In the genomic region with DNA sequence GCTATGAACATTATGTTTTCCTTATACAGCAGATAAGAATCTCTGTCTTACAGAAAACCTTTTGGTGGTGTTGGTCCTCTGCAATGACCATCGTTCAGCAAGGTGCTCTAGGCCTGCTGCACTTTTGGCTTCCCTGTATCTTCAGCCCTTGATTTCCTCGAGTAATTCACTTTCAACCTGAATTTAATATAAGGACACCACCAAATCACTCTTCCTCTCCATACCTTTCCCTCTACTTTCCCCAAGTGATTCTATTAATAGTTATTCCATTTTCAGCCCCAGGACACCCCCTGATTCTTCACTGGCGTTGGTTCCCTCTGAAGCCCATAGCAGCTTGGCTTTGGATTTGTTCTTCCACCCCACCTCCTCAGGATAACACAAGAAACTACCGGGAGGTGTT, we compare ENCODE assay signal across 20 cellular contexts.
A peak's percentile ranks its signal among the peaks of the same experiment; 100 is the strongest.
DNase-seq lines count a peak whose midpoint lies in the region; ATAC-seq and TF ChIP-seq lines count a peak whose summit lies in the region.
"Had no signal": no experiment of that assay in that cellular context is flagged by ENCODE, and none has a peak within 500 bp of the region (broad histone marks: within the 10 kb centered on the region; RNA-seq: fewer than 3 reads in every experiment).

No MANE protein-coding gene starts in this region.

- 0 out of 2 replicates have a peak, but pooled peaks cover 4% of the 10 kb centered on the region for H3F3A ChIP-seq in GM23338 (replicated peaks; ENCODE audit: low read depth)

- no peak overlapping the region for H3K4me3 Mint-ChIP-seq in activated T-cell treated with anti-CD3 and anti-CD28 coated beads, Interleukin-2, amount 50 U/mL, for 24 hours
- H3K4me3 Mint-ChIP-seq in GM23338 = no peak overlapping the region
- H3K4me3 Mint-ChIP-seq in activated T-helper 2 cell treated with anti-CD3 and anti-CD28 coated beads, Interferon-gamma antibody, Interleukin-2, Interleukin-4, amounts not matched to agents 10 μg/mL and 5 μg/mL and 100 μg/mL, durations not matched to agents 14 hours and 24 hours and 36 hours (ENCODE audit: low read depth) = no peak overlapping the region
- no peak overlapping the region for H3K4me3 Mint-ChIP-seq in naive thymus-derived CD4-positive, alpha-beta T cell
- H3K4me3 Mint-ChIP-seq: HFFc6 had no signal

- peak overlapping the region; percentile 28 for H3K27ac Mint-ChIP-seq in activated T-cell treated with anti-CD3 and anti-CD28 coated beads, Interleukin-2, amount 50 U/mL, for 24 hours
- no peak overlapping the region for H3K27ac Mint-ChIP-seq in GM23338
- H3K27ac Mint-ChIP-seq in activated T-helper 2 cell treated with anti-CD3 and anti-CD28 coated beads, Interferon-gamma antibody, Interleukin-2, Interleukin-4, amounts not matched to agents 10 μg/mL and 5 μg/mL and 100 μg/mL, durations not matched to agents 14 hours and 24 hours and 36 hours = peak overlapping the region; percentile 13
- H3K27ac Mint-ChIP-seq in naive thymus-derived CD4-positive, alpha-beta T cell = peak overlapping the region in 5 of 9 donors; percentile 33 to 51 (median 47)
- H3K27ac Mint-ChIP-seq: HFFc6 had no signal

- no peak for DNase-seq in activated T-cell treated with anti-CD3 and anti-CD28 coated beads, Interleukin-2, amount 50 U/mL, for 24 hours
- DNase-seq in activated T-cell treated with anti-CD3 and anti-CD28 coated beads, Interleukin-2, amount 50 U/mL, for 1 hour = no peak
- no peak for DNase-seq in GM23338 (ENCODE audit: low spot score)
- DNase-seq in activated T-helper 2 cell treated with anti-CD3 and anti-CD28 coated beads, Interferon-gamma antibody, Interleukin-2, Interleukin-4, amounts not matched to agents 10 μg/mL and 5 μg/mL and 100 μg/mL, durations not matched to agents 14 hours and 24 hours and 36 hours (ENCODE audit: low spot score) = no peak
- no peak for DNase-seq in naive thymus-derived CD4-positive, alpha-beta T cell
- DNase-seq in mammary epithelial cell = no peak
- DNase-seq in NCI-H526 treated with DMSO at 0.1 percent for 48 hours (lab: John Stamatoyannopoulos, UW) = no peak
- DNase-seq: DMS 273 treated with DMSO at 0.1 percent for 48 hours, GDM1, HFFc6, NCI-H1048, NCI-H1436 treated with DMSO at 0.1 percent for 48 hours, NCI-H2029 treated with DMSO at 0.1 percent for 48 hours, NCI-H2171 treated with DMSO at 0.1 percent for 48 hours, NCI-H82, PC-3 had no signal

- peaks cover 9% of the 10 kb centered on the region for H3K4me1 Mint-ChIP-seq in activated T-cell treated with anti-CD3 and anti-CD28 coated beads, Interleukin-2, amount 50 U/mL, for 24 hours (ENCODE audit: low read depth)
- H3K4me1 Mint-ChIP-seq in GM23338 = peaks cover 16% of the 10 kb centered on the region
- peaks cover 3% of the 10 kb centered on the region for H3K4me1 Mint-ChIP-seq in activated T-helper 2 cell treated with anti-CD3 and anti-CD28 coated beads, Interferon-gamma antibody, Interleukin-2, Interleukin-4, amounts not matched to agents 10 μg/mL and 5 μg/mL and 100 μg/mL, durations not matched to agents 14 hours and 24 hours and 36 hours (ENCODE audit: low read depth)
- H3K4me1 Mint-ChIP-seq in naive thymus-derived CD4-positive, alpha-beta T cell = peaks cover 0 to 23% (median 12%) of the 10 kb centered on the region in 7 donors

- 64% methylated on average over 4 of the region's 4 CpGs for WGBS in mammary epithelial cell (ENCODE audit: low coverage, missing lambda C conversion rate)

- H3K79me2 ChIP-seq in GM23338 (replicated peaks; ENCODE audit: insufficient read depth) (no peaks in the 10 kb centered on the region), mammary epithelial cell (ENCODE audit: insufficient read depth, low read length) (no peaks in the 10 kb centered on the region)

- H2AFZ ChIP-seq in GM23338 = no peak overlapping the region
- no peak overlapping the region for H2AFZ ChIP-seq in mammary epithelial cell (ENCODE audit: low read depth, low read length)

- no peak for ATAC-seq in GM23338
- ATAC-seq in naive thymus-derived CD4-positive, alpha-beta T cell = no peak
- ATAC-seq: A549, GM12878, PC-3 had no signal

- H3K27me3 Mint-ChIP-seq in activated T-cell treated with anti-CD3 and anti-CD28 coated beads, Interleukin-2, amount 50 U/mL, for 24 hours = no peaks in the 10 kb centered on the region
- H3K27me3 Mint-ChIP-seq in GM23338 (ENCODE audit: insufficient read depth, low read depth, poor library complexity) = peaks cover 6% of the 10 kb centered on the region
- H3K27me3 Mint-ChIP-seq in activated T-helper 2 cell treated with anti-CD3 and anti-CD28 coated beads, Interferon-gamma antibody, Interleukin-2, Interleukin-4, amounts not matched to agents 10 μg/mL and 5 μg/mL and 100 μg/mL, durations not matched to agents 14 hours and 24 hours and 36 hours (ENCODE audit: low read depth) = no peaks in the 10 kb centered on the region
- H3K27me3 Mint-ChIP-seq in naive thymus-derived CD4-positive, alpha-beta T cell = no peaks in the 10 kb centered on the region

- in situ Hi-C loops in mammary epithelial cell (cut with MboI; ENCODE audit: low sequenced_read_pairs in 2 of 2) = no loop called here

- intact Hi-C loops in activated T-helper 2 cell treated with anti-CD3 and anti-CD28 coated beads, Interferon-gamma antibody, Interleukin-2, Interleukin-4, amounts not matched to agents 10 μg/mL and 5 μg/mL and 100 μg/mL, durations not matched to agents 14 hours and 24 hours and 36 hours (cut with micrococcal nuclease) = no loop called here
- intact Hi-C loops in naive thymus-derived CD4-positive, alpha-beta T cell (cut with micrococcal nuclease) = loop anchor here in 1 of 2 donors (5.0 kb wide), 1 partner anchor 150 kb away; no protein-coding TSS in a partner anchor
- intact Hi-C loops in mammary epithelial cell (cut with micrococcal nuclease) = loop anchor here (10.0 kb wide), 1 partner anchor 153 kb away; no protein-coding TSS in a partner anchor

- no peaks in the 10 kb centered on the region for H3K27me3 ChIP-seq in GM23338 (ENCODE audit: insufficient read depth)
- no peaks in the 10 kb centered on the region for H3K27me3 ChIP-seq in naive thymus-derived CD4-positive, alpha-beta T cell (ENCODE audit: control insufficient read depth in 2 of 2, insufficient read depth in 2 of 2, low read length in 2 of 2)
- no peaks in the 10 kb centered on the region for H3K27me3 ChIP-seq in mammary epithelial cell (ENCODE audit: insufficient read depth, low read length)
- H3K27me3 ChIP-seq: BLaER1 treated with 17β-estradiol and CSF1 and Interleukin-3, amounts not matched to agents 10 nM and 100 nM had no signal

- CTCF ChIA-PET in naive thymus-derived CD4-positive, alpha-beta T cell (lab: Charles Lee) = no interaction called here
- CTCF ChIA-PET in mammary epithelial cell (lab: Charles Lee; ENCODE audit: low non-redundant PET) = no interaction called here

- no peak overlapping the region for H3K4me3 ChIP-seq in GM23338
- H3K4me3 ChIP-seq in naive thymus-derived CD4-positive, alpha-beta T cell (ENCODE audit: low read length) = no peak overlapping the region
- H3K4me3 ChIP-seq in mammary epithelial cell (replicated peaks in 1 of 3; ENCODE audit: insufficient read depth in 1 of 3, low read depth in 2 of 3, low read length in 3 of 3) = no peak overlapping the region
- H3K4me3 ChIP-seq: A549; BLaER1 treated with 17β-estradiol and CSF1 and Interleukin-3, amounts not matched to agents 10 nM and 100 nM; GM12878 had no signal

- H3K36me3 Mint-ChIP-seq in activated T-cell treated with anti-CD3 and anti-CD28 coated beads, Interleukin-2, amount 50 U/mL, for 24 hours (ENCODE audit: low read depth) = peaks cover 100% of the 10 kb centered on the region
- H3K36me3 Mint-ChIP-seq in GM23338 (ENCODE audit: low read depth) = peaks cover 75% of the 10 kb centered on the region
- peaks cover 91% of the 10 kb centered on the region for H3K36me3 Mint-ChIP-seq in activated T-helper 2 cell treated with anti-CD3 and anti-CD28 coated beads, Interferon-gamma antibody, Interleukin-2, Interleukin-4, amounts not matched to agents 10 μg/mL and 5 μg/mL and 100 μg/mL, durations not matched to agents 14 hours and 24 hours and 36 hours (ENCODE audit: low read depth)
- H3K36me3 Mint-ChIP-seq in naive thymus-derived CD4-positive, alpha-beta T cell = peaks cover 0 to 50% (median 19%) of the 10 kb centered on the region in 5 donors

- H3K27ac ChIP-seq in GM23338 (ENCODE audit: low read depth) (0 out of 2 replicates have a peak overlapping the region, but pooled peaks have one; percentile 40), mammary epithelial cell (ENCODE audit: insufficient read depth, low read depth, low read length) (no peak overlapping the region)
- no peak overlapping the region for H3K27ac ChIP-seq in naive thymus-derived CD4-positive, alpha-beta T cell (ENCODE audit: low read depth, low read length)
- H3K27ac ChIP-seq: A549; BLaER1 treated with 17β-estradiol and CSF1 and Interleukin-3, amounts not matched to agents 10 nM and 100 nM; KMS-11 had no signal

- no peak overlapping the region for H3K9ac ChIP-seq in mammary epithelial cell (ENCODE audit: insufficient read depth, low read length)
- H3K9ac ChIP-seq: BLaER1 treated with 17β-estradiol and CSF1 and Interleukin-3, amounts not matched to agents 10 nM and 100 nM; KMS-11 had no signal

- no TSS peak for BruUV-seq in mammary epithelial cell (replicated peaks; lab: Mats Ljungman, UMichigan)

- H3K4me2 ChIP-seq in GM23338 (no peak overlapping the region), mammary epithelial cell (ENCODE audit: insufficient read depth, low read depth, low read length) (no peak overlapping the region)
- H3K4me2 ChIP-seq: A549; BLaER1 treated with 17β-estradiol and CSF1 and Interleukin-3, amounts not matched to agents 10 nM and 100 nM; KMS-11 had no signal

- TF ChIP-seq CTCF in GM23338 (conservative IDR thresholded peaks at IDR 0.05; ENCODE audit: low read depth in 2 of 2) (no peak), mammary epithelial cell (conservative IDR thresholded peaks at IDR 0.05 in 1 of 2, IDR thresholded peaks at IDR 0.05 in 1 of 2; ENCODE audit: extremely low read depth in 1 of 2, insufficient read depth in 1 of 2, low read depth in 1 of 2, low read length in 2 of 2) (no peak)

- 0 out of 2 replicates have a peak, but pooled peaks cover 5% of the 10 kb centered on the region for H3K4me1 ChIP-seq in GM23338 (ENCODE audit: insufficient read depth)
- H3K4me1 ChIP-seq in naive thymus-derived CD4-positive, alpha-beta T cell (ENCODE audit: control insufficient read depth in 2 of 2, insufficient read depth in 2 of 2, low read length in 2 of 2) = no peaks in the 10 kb centered on the region
- no peaks in the 10 kb centered on the region for H3K4me1 ChIP-seq in mammary epithelial cell (ENCODE audit: insufficient read depth, low read length)
- H3K4me1 ChIP-seq: A549 had no signal

- H3K9me2 ChIP-seq in GM23338 (ENCODE audit: insufficient read depth) = no peaks in the 10 kb centered on the region

- H3K9me3 Mint-ChIP-seq in activated T-cell treated with anti-CD3 and anti-CD28 coated beads, Interleukin-2, amount 50 U/mL, for 24 hours = no peaks in the 10 kb centered on the region
- no peaks in the 10 kb centered on the region for H3K9me3 Mint-ChIP-seq in GM23338
- H3K9me3 Mint-ChIP-seq in activated T-helper 2 cell treated with anti-CD3 and anti-CD28 coated beads, Interferon-gamma antibody, Interleukin-2, Interleukin-4, amounts not matched to agents 10 μg/mL and 5 μg/mL and 100 μg/mL, durations not matched to agents 14 hours and 24 hours and 36 hours = no peaks in the 10 kb centered on the region
- no peaks in the 10 kb centered on the region for H3K9me3 Mint-ChIP-seq in naive thymus-derived CD4-positive, alpha-beta T cell
- H3K9me3 Mint-ChIP-seq: HFFc6 had no signal

- POLR2A ChIA-PET in naive thymus-derived CD4-positive, alpha-beta T cell (lab: Charles Lee) = no interaction called here

- no peaks in the 10 kb centered on the region for H3K9me3 ChIP-seq in naive thymus-derived CD4-positive, alpha-beta T cell (ENCODE audit: control insufficient read depth in 2 of 3, low read length in 3 of 3)
- no peaks in the 10 kb centered on the region for H3K9me3 ChIP-seq in mammary epithelial cell (replicated peaks; ENCODE audit: insufficient read depth, low read length)
- H3K9me3 ChIP-seq: A549; BLaER1 treated with 17β-estradiol and CSF1 and Interleukin-3, amounts not matched to agents 10 nM and 100 nM had no signal

- H4K20me1 ChIP-seq in GM23338 (replicated peaks; ENCODE audit: insufficient read depth) (peaks cover 3% of the 10 kb centered on the region; the same call in 1 of the 2 replicates), mammary epithelial cell (ENCODE audit: insufficient read depth, low read length) (no peaks in the 10 kb centered on the region)

- H3K36me3 ChIP-seq in GM23338 (ENCODE audit: insufficient read depth) = peaks cover 17% of the 10 kb centered on the region
- peaks cover 0 to 12% (median 6%) of the 10 kb centered on the region in 3 experiments for H3K36me3 ChIP-seq in naive thymus-derived CD4-positive, alpha-beta T cell (ENCODE audit: control insufficient read depth in 2 of 3, insufficient read depth in 3 of 3, low read length in 3 of 3)
- H3K36me3 ChIP-seq in mammary epithelial cell (ENCODE audit: insufficient read depth, low read length) = peaks cover 21% of the 10 kb centered on the region

- dilution Hi-C loops in mammary epithelial cell (cut with HindIII; ENCODE audit: low sequenced_read_pairs) = no loop called here
